In the genomic region with DNA sequence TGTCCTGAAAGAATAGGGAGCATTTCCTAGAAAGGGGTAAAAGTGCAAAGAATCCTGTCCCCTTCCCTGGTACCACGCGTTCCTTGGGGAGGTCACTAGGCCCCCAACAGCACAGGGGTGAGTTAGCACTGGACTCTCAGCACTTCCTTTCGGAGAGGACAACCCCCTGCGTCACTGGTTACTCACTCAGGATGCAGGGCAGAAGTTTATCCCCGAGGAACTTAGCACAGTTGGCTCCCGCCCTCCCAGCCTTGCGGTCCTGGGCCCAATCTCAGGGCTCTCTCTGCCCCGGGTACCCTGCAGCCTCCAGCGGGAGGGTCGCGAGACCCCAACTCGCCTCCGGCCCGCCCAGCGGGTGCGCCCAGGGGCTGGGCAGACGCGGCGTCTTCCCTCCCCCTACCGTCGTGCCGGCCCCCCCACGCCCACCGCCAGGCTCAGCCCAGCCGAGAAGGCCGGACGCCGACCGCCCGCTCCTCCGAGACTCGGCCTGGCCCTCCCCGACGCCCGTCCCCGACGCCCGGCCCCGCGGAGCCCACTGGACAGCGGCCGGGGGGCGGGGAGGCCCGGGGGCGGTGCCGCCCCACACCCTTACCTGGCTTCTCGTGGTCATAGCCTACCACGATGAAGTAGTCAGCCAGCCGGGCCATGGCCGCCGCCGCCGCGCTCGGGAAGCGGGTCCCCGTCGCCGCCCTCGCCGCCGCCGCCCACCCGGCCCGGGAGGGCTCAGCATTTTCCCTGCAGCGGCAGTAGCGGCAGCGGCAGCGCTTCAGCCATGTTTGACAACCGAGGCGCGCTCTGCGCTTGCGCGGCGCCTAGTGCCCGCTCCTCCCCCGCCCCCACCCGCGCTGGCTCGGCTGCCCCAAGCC, we compare ENCODE assay signal across 8 cellular contexts.
DNase-seq lines count a peak whose midpoint lies in the region; ATAC-seq and TF ChIP-seq lines count a peak whose summit lies in the region.

TSS of gene SBF2 (minus strand) at position 797 of the 866 bp plus-strand sequence. CDS start at position 647, 150 bp downstream.

- peak within 1 kb of the TSS; percentile 79 for H3K27ac ChIP-seq in HEK293 (ENCODE audit: extremely low read depth, low read depth, low read length)
- H3K27ac ChIP-seq in cingulate gyrus (ENCODE audit: low read depth, low read length) = peak within 1 kb of the TSS; percentile 62

- CTCF ChIA-PET in HEK293 (lab: Yijun Ruan, JAX) = interaction anchor here (0.9 kb wide), 1 partner anchor 535 kb away, joined by 3 read pairs; no protein-coding TSS in a partner anchor

- H3K4me1 ChIP-seq in HEK293 (ENCODE audit: control insufficient read depth, insufficient read depth, low read length) = no peaks in the 10 kb centered on the region

- peak; percentile 95 for DNase-seq in EL
- DNase-seq in NCI-H2171 treated with DMSO at 0.1 percent for 48 hours (lab: John Stamatoyannopoulos, UW) = peak; percentile 47
- peak; percentile 83 for DNase-seq in activated CD4-positive, alpha-beta T cell treated with anti-CD3 and anti-CD28 coated beads for 48 hours
- DNase-seq in kidney glomerular epithelial cell (lab: John Stamatoyannopoulos, UW) = peak; percentile 72
- DNase-seq in stimulated activated CD4-positive, alpha-beta T cell treated with anti-CD3 and anti-CD28 coated beads, Interleukin-15, amount 100 ng/mL, for 1 hour (ENCODE audit: low read depth in 1 of 2, low spot score in 1 of 2) = peak; percentile 68 to 74

- POLR2A ChIA-PET in HEK293 (lab: Yijun Ruan, JAX) = interaction anchor here (1.0 to 1.8 kb wide), 3 partner anchors 9 to 30 kb away, joined by 3 to 12 read pairs (median 5); partner anchors contain the start of gene ADM

- peak within 1 kb of the TSS; percentile 75 for H3K4me3 ChIP-seq in HEK293 (ENCODE audit: low read depth, low read length)

- no peak for TF ChIP-seq CTCF in HEK293 (tag by site-specific recombination; IDR thresholded peaks at IDR 0.05)

- H3K9me3 ChIP-seq in HEK293 (ENCODE audit: control insufficient read depth, insufficient read depth, low read depth, low read length) = no peaks in the 10 kb centered on the region

- H3K36me3 ChIP-seq in HEK293 (ENCODE audit: control insufficient read depth in 2 of 2, insufficient read depth in 1 of 2, low read length in 2 of 2) = peaks cover 0 to 7% of the 10 kb centered on the region in 2 experiments; a peak in 1 of 3 replicates

- no peak for ATAC-seq in HG03097 (IDR thresholded peaks at IDR 0.05; ENCODE audit: low FRiP score, unreplicated experiment)

TF ChIP-seq in HEK293, 187 proteins besides CTCF, POLR2A, EP300 and RAD21 (continues in another document):
- TF ChIP-seq, protein P1, sequence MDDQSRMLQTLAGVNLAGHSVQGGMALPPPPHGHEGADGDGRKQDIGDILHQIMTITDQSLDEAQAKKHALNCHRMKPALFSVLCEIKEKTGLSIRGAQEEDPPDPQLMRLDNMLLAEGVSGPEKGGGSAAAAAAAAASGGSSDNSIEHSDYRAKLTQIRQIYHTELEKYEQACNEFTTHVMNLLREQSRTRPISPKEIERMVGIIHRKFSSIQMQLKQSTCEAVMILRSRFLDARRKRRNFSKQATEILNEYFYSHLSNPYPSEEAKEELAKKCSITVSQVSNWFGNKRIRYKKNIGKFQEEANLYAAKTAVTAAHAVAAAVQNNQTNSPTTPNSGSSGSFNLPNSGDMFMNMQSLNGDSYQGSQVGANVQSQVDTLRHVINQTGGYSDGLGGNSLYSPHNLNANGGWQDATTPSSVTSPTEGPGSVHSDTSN (CRISPR knock-in tag; IDR thresholded peaks at IDR 0.05) = peak; percentile 46; the same call in 1 of the 2 replicates
- TF ChIP-seq ZNF341 (tag by site-specific recombination; IDR thresholded peaks at IDR 0.05; ENCODE audit: low read depth) = peak; percentile 81
- TF ChIP-seq ZXDB (tag by site-specific recombination; IDR thresholded peaks at IDR 0.05) = 0 out of 2 replicates have a peak, but pooled peaks have one; percentile 35
- TF ChIP-seq ZBTB48 (tag by site-specific recombination; IDR thresholded peaks at IDR 0.05) = peak; percentile 38; the same call in 1 of the 2 replicates
- TF ChIP-seq ZNF169 (tag by site-specific recombination; IDR thresholded peaks at IDR 0.05) = no peak
- peak; percentile 39; the same call in 1 of the 2 replicates for TF ChIP-seq ZNF449 (tag by site-specific recombination; IDR thresholded peaks at IDR 0.05)
- no peak for TF ChIP-seq ZNF404 (tag by site-specific recombination; IDR thresholded peaks at IDR 0.05)
- TF ChIP-seq ZNF555 (tag by site-specific recombination; conservative IDR thresholded peaks at IDR 0.05) = no peak
- TF ChIP-seq, protein P2, sequence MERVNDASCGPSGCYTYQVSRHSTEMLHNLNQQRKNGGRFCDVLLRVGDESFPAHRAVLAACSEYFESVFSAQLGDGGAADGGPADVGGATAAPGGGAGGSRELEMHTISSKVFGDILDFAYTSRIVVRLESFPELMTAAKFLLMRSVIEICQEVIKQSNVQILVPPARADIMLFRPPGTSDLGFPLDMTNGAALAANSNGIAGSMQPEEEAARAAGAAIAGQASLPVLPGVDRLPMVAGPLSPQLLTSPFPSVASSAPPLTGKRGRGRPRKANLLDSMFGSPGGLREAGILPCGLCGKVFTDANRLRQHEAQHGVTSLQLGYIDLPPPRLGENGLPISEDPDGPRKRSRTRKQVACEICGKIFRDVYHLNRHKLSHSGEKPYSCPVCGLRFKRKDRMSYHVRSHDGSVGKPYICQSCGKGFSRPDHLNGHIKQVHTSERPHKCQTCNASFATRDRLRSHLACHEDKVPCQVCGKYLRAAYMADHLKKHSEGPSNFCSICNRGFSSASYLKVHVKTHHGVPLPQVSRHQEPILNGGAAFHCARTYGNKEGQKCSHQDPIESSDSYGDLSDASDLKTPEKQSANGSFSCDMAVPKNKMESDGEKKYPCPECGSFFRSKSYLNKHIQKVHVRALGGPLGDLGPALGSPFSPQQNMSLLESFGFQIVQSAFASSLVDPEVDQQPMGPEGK (tag by site-specific recombination; IDR thresholded peaks at IDR 0.05) = peak; percentile 60
- TF ChIP-seq ZNF18 (tag by site-specific recombination; IDR thresholded peaks at IDR 0.05) = no peak
- TF ChIP-seq RBAK (tag by site-specific recombination; IDR thresholded peaks at IDR 0.05) = no peak
- TF ChIP-seq ZBTB20 (tag by site-specific recombination; IDR thresholded peaks at IDR 0.05) = peak; percentile 66; the same call in 1 of the 2 replicates
- no peak for TF ChIP-seq ZEB2 (tag by site-specific recombination; IDR thresholded peaks at IDR 0.05)
- 0 out of 2 replicates have a peak, but pooled peaks have one; percentile 14 for TF ChIP-seq PRDM10 (tag by site-specific recombination; IDR thresholded peaks at IDR 0.05)
